In genomic region chr12:101666017-101666728, GRCh38 we compare ENCODE assay signal across 22 cellular contexts. TPM values are rescaled to one million over a fixed set of nuclear protein-coding genes. Genes with fewer than 3 reads are reported as not detected.
A peak's percentile ranks its signal among the peaks of the same experiment; 100 is the strongest.
DNase-seq lines count a peak whose midpoint lies in the region; ATAC-seq, FAIRE-seq and TF ChIP-seq lines count a peak whose summit lies in the region.
"Had no signal": no experiment of that assay in that cellular context is flagged by ENCODE, and none has a peak within 500 bp of the region (broad histone marks: within the 10 kb centered on the region; RNA-seq: fewer than 3 reads in every experiment).

No MANE protein-coding gene starts in this region.

- no peak overlapping the region for H3K4me3 ChIP-seq in BLaER1 treated with 17β-estradiol and CSF1 and Interleukin-3, amounts not matched to agents 10 nM and 100 nM
- no peak overlapping the region for H3K4me3 ChIP-seq in K562
- no peak overlapping the region for H3K4me3 ChIP-seq in skeletal muscle tissue (ENCODE audit: low read length in 3 of 3)
- H3K4me3 ChIP-seq: A549 had no signal

- no peak for TF ChIP-seq CTCF in K562 (IDR thresholded peaks at IDR 0.05 in 2 of 3, conservative IDR thresholded peaks at IDR 0.05 in 1 of 3; ENCODE audit: insufficient read depth in 2 of 3, low read depth in 1 of 3, low read length in 3 of 3)

- no peak overlapping the region for H3K27ac ChIP-seq in BLaER1 treated with 17β-estradiol and CSF1 and Interleukin-3, amounts not matched to agents 10 nM and 100 nM
- H3K27ac ChIP-seq in K562 (ENCODE audit: extremely low read depth, low read depth, low read length) (no peak overlapping the region), skeletal muscle tissue (ENCODE audit: low read depth, low read length) (peak overlapping the region; percentile 16)
- H3K27ac ChIP-seq: A549, HL-60 had no signal

- CTCF ChIA-PET in K562 (lab: Yijun Ruan, JAX; ENCODE audit: low intra/inter-chr PET ratio) = no interaction called here

- H3K9me3 ChIP-seq in BLaER1 treated with 17β-estradiol and CSF1 and Interleukin-3, amounts not matched to agents 10 nM and 100 nM (replicated peaks in 1 of 11) = peaks cover 0 to under 1% (median 0%) of the 10 kb centered on the region in 11 experiments; a peak in 1 of 22 replicates
- H3K9me3 ChIP-seq in K562 (replicated peaks; ENCODE audit: control insufficient read depth, insufficient read depth, low read depth, low read length) = no peaks in the 10 kb centered on the region
- no peaks in the 10 kb centered on the region for H3K9me3 ChIP-seq in skeletal muscle tissue (ENCODE audit: control insufficient read depth in 3 of 3, low read length in 3 of 3)
- H3K9me3 ChIP-seq: A549 had no signal

- H3K4me2 ChIP-seq in BLaER1 treated with 17β-estradiol and CSF1 and Interleukin-3, amounts not matched to agents 10 nM and 100 nM = peak overlapping the region in 8 of 11 experiments; percentile 13 to 62 (median 40); a peak in 13 of 22 replicates
- H3K4me2 ChIP-seq in K562 (ENCODE audit: insufficient read depth, low read length) = no peak overlapping the region
- H3K4me2 ChIP-seq: A549 had no signal

- POLR2A ChIA-PET in K562 (lab: Yijun Ruan, JAX) = interaction anchor here (0.6 kb wide), 1 partner anchor 14 kb away, joined by 4 read pairs; no protein-coding TSS in a partner anchor

- TF ChIP-seq POLR2A in K562 (conservative IDR thresholded peaks at IDR 0.05) = no peak

- ATAC-seq in K562 (peak; percentile 26), GM21381 (IDR thresholded peaks at IDR 0.05; ENCODE audit: unreplicated experiment) (no peak)
- ATAC-seq: A549, Right ventricle myocardium inferior had no signal

- H3K27me3 ChIP-seq in BLaER1 treated with 17β-estradiol and CSF1 and Interleukin-3, amounts not matched to agents 10 nM and 100 nM = no peaks in the 10 kb centered on the region
- H3K27me3 ChIP-seq in K562 (ENCODE audit: control insufficient read depth in 2 of 2, insufficient read depth in 2 of 2, low read length in 2 of 2) (peaks cover 2 to 7% of the 10 kb centered on the region in 2 experiments; a peak in 2 of 5 replicates), skeletal muscle tissue (ENCODE audit: control insufficient read depth in 3 of 3, insufficient read depth in 3 of 3, low read length in 3 of 3) (no peaks in the 10 kb centered on the region)

- H3K9me1 ChIP-seq in K562 (ENCODE audit: control insufficient read depth, insufficient read depth, low read length) = no peaks in the 10 kb centered on the region

- no peaks in the 10 kb centered on the region for H3K36me3 ChIP-seq in BLaER1 treated with 17β-estradiol and CSF1 and Interleukin-3, amounts not matched to agents 10 nM and 100 nM
- H3K36me3 ChIP-seq in K562 (ENCODE audit: control insufficient read depth, insufficient read depth, low read length) (no peaks in the 10 kb centered on the region), skeletal muscle tissue (ENCODE audit: control insufficient read depth in 3 of 3, insufficient read depth in 3 of 3, low read length in 3 of 3) (peaks cover 61 to 82% (median 80%) of the 10 kb centered on the region in 3 donors)

- DNase-seq in K562 (ENCODE audit: extremely low read depth in 1 of 4, low spot score in 3 of 4) (no peak), medulla oblongata (ENCODE audit: extremely low spot score) (peak; percentile 42), NCI-H345 (lab: John Stamatoyannopoulos, UW) (no peak), NCI-H2081 treated with DMSO at 0.1 percent for 48 hours (lab: John Stamatoyannopoulos, UW) (no peak), T-helper 1 cell (no peak)
- DNase-seq: CD4-positive, alpha-beta T cell; DND-41; GDM1; GOT3; HFFc6; KBM-7; NCI-H146; NCI-H226; NCI-H526 treated with DMSO at 0.1 percent for 48 hours had no signal

- no peaks in the 10 kb centered on the region for H3K79me2 ChIP-seq in K562 (ENCODE audit: control insufficient read depth, insufficient read depth, low read length)

- peak overlapping the region; percentile 23; the same call in 1 of the 2 replicates for H2AFZ ChIP-seq in K562 (ENCODE audit: low read depth, low read length)

- no peaks in the 10 kb centered on the region for H4K20me1 ChIP-seq in BLaER1 treated with 17β-estradiol and CSF1 and Interleukin-3, amounts not matched to agents 10 nM and 100 nM
- no peaks in the 10 kb centered on the region for H4K20me1 ChIP-seq in K562 (replicated peaks; ENCODE audit: control insufficient read depth, insufficient read depth, low read length)

- H3K9ac ChIP-seq in BLaER1 treated with 17β-estradiol and CSF1 and Interleukin-3, amounts not matched to agents 10 nM and 100 nM = no peak overlapping the region
- H3K9ac ChIP-seq in K562 (ENCODE audit: insufficient read depth in 1 of 2, low read depth in 2 of 2, low read length in 2 of 2) (no peak overlapping the region), skeletal muscle tissue (ENCODE audit: low read depth in 1 of 3, low read length in 3 of 3) (peak overlapping the region in 1 of 3 donors; percentile 26)

- no peak for TF ChIP-seq RAD21 in K562 (CRISPR knock-in tag; conservative IDR thresholded peaks at IDR 0.05 in 1 of 2, IDR thresholded peaks at IDR 0.05 in 1 of 2)

- TF ChIP-seq EP300 in K562 (IDR thresholded peaks at IDR 0.05; ENCODE audit: low read length) = no peak

- H3K4me1 ChIP-seq in BLaER1 treated with 17β-estradiol and CSF1 and Interleukin-3, amounts not matched to agents 10 nM and 100 nM = peaks cover 11 to 25% (median 15%) of the 10 kb centered on the region in 10 experiments
- no peaks in the 10 kb centered on the region; a peak in 3 of 5 replicates for H3K4me1 ChIP-seq in K562 (replicated peaks in 1 of 2; ENCODE audit: control insufficient read depth in 2 of 2, insufficient read depth in 2 of 2, low read length in 2 of 2)
- peaks cover 0 to 14% (median 5%) of the 10 kb centered on the region in 3 donors for H3K4me1 ChIP-seq in skeletal muscle tissue (ENCODE audit: control insufficient read depth in 3 of 3, insufficient read depth in 3 of 3, low read length in 3 of 3)
- H3K4me1 ChIP-seq: A549 had no signal

- intact Hi-C loops in K562 (cut with micrococcal nuclease) = no loop called here

- 16% methylated on average over 7 of the region's 7 CpGs for WGBS in K562 (ENCODE audit: insufficient coverage, low coverage, missing lambda C conversion rate)

- no TSS peak for BruUV-seq in K562 (replicated peaks; lab: Mats Ljungman, UMichigan)

- in situ Hi-C loops in K562 (cut with MboI) = no loop called here

- no peak for FAIRE-seq in K562 (lab: Jason Lieb, UNC)
- FAIRE-seq: A549, D721Med, GM12892 had no signal

TF ChIP-seq in K562, 482 proteins besides CTCF, POLR2A, EP300 and RAD21 (continues in another document):
- TF ChIP-seq SMAD1 (IDR thresholded peaks at IDR 0.05; ENCODE audit: low read depth, low read length, partially characterized antibody) (no peak), RFX1 (IDR thresholded peaks at IDR 0.05) (peak; percentile 42; the same call in 1 of the 2 replicates)
- TF ChIP-seq, protein P1, sequence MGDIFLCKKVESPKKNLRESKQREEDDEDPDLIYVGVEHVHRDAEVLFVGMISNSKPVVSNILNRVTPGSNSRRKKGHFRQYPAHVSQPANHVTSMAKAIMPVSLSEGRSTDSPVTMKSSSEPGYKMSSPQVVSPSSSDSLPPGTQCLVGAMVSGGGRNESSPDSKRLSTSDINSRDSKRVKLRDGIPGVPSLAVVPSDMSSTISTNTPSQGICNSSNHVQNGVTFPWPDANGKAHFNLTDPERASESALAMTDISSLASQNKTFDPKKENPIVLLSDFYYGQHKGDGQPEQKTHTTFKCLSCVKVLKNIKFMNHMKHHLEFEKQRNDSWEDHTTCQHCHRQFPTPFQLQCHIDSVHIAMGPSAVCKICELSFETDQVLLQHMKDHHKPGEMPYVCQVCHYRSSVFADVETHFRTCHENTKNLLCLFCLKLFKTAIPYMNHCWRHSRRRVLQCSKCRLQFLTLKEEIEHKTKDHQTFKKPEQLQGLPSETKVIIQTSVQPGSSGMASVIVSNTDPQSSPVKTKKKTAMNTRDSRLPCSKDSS (IDR thresholded peaks at IDR 0.05; ENCODE audit: low read depth, partially characterized antibody) = no peak

RNA-seq across cellular contexts. Expression of gene CHPT1, which starts 31.3 kb away (rescaled TPM):
- 54.6 and 85.9 TPM in 2 replicates for total RNA-seq in K562 (2011; cell fraction: chromatin; rRNA removed; ENCODE audit: low replicate concordance)
- 78.3 and 80.9 TPM in 2 replicates for total RNA-seq in K562 (2011; cell fraction: nucleolus; rRNA removed)
- total RNA-seq in K562 (2011; cell fraction: nucleoplasm; rRNA removed) = 85.9 and 96.9 TPM in 2 replicates
- total RNA-seq in K562 (2014; rRNA removed) (170 and 210 TPM in 2 replicates), K562 (2014; rRNA removed; fragmentation: Illumina TruSeq; extraction: Trizol) (112 and 123 TPM in 2 replicates), K562 (2015; rRNA removed; fragmentation: Illumina TruSeq; extraction: Trizol) (75.4 and 75.5 TPM in 2 replicates), K562 (2021) (95.0 and 103 TPM in 2 replicates), skeletal muscle tissue (18.3 TPM)
- polyA plus RNA-seq in K562 (2011; rRNA removed) (66.5 and 91.9 TPM in 2 replicates), K562 (2014; fragmentation: Illumina TruSeq; extraction: Trizol) (62.8 and 69.4 TPM in 2 replicates), K562 (2014; fragmentation: Nextera tagmentation; extraction: Ambion mirVana) (10 to 100 TPM; 15.3 to 24.3 TPM), K562 (2014; rRNA removed) (92.5 and 111 TPM in 2 replicates)
- polyA plus RNA-seq in K562 (2011; cell fraction: cytosol; rRNA removed) = 47.4 and 49.6 TPM in 2 replicates
- 42.3 and 43.3 TPM in 2 replicates for polyA plus RNA-seq in K562 (2011; cell fraction: nucleus; rRNA removed)
- polyA plus RNA-seq in K562 (2012) = 75.7 and 82.7 TPM in 2 replicates
- 32.0 and 33.2 TPM in 2 replicates for polyA minus RNA-seq in K562 (2011; rRNA and poly(A)+ RNA removed)
- 25.0 and 28.9 TPM in 2 replicates for polyA minus RNA-seq in K562 (2011; cell fraction: cytosol; rRNA and poly(A)+ RNA removed)
- polyA minus RNA-seq in K562 (2011; cell fraction: nucleus; rRNA and poly(A)+ RNA removed) = 58.8 and 71.3 TPM in 2 replicates
